8 cellular contexts compared by ENCODE assay signal in genomic region chr11:122843281-122844150, GRCh38. TPM values are rescaled to one million over a fixed set of nuclear protein-coding genes. Genes with fewer than 3 reads are reported as not detected.
DNase-seq lines count a peak whose midpoint lies in the region; ATAC-seq and TF ChIP-seq lines count a peak whose summit lies in the region.

No MANE protein-coding gene starts in this region.

- peak overlapping the region; percentile 96 for H3K27ac Mint-ChIP-seq in activated naive CD8-positive, alpha-beta T cell

- no peaks in the 10 kb centered on the region for H3K9me3 Mint-ChIP-seq in activated naive CD8-positive, alpha-beta T cell (ENCODE audit: low read depth)

- 78 to 81% methylated on average over 10 of the region's 10 CpGs for WGBS in testis, 2 donors

- H3K4me3 Mint-ChIP-seq in activated naive CD8-positive, alpha-beta T cell: peak overlapping the region; percentile 80

- no peak overlapping the region for H3K4me3 ChIP-seq in testis

- H3K36me3 Mint-ChIP-seq in activated naive CD8-positive, alpha-beta T cell: peaks cover 12% of the 10 kb centered on the region

- no peak overlapping the region for H3K27ac ChIP-seq in testis

- H3K27me3 Mint-ChIP-seq in activated naive CD8-positive, alpha-beta T cell: no peaks in the 10 kb centered on the region

- TF ChIP-seq POLR2A in testis (IDR thresholded peaks at IDR 0.05): no peak

- H3K27me3 ChIP-seq in testis: no peaks in the 10 kb centered on the region

- ATAC-seq in GM18858 (IDR thresholded peaks at IDR 0.05; ENCODE audit: unreplicated experiment): no peak
- no peak for ATAC-seq in GM19023 (IDR thresholded peaks at IDR 0.05; ENCODE audit: unreplicated experiment)

- peaks cover 81% of the 10 kb centered on the region for H3K4me1 Mint-ChIP-seq in activated naive CD8-positive, alpha-beta T cell (ENCODE audit: low read depth)

- no peak for TF ChIP-seq CTCF in GM20000 (IDR thresholded peaks at IDR 0.05; ENCODE audit: extremely low read depth, missing control alignments)
- TF ChIP-seq CTCF in testis (IDR thresholded peaks at IDR 0.05): no peak

- intact Hi-C loops in testis (cut with DNase I; ENCODE audit: low total_unique reads): no loop called here

- no peaks in the 10 kb centered on the region for H3K4me1 ChIP-seq in testis

- H3K36me3 ChIP-seq in testis (ENCODE audit: low read depth, missing control alignments): no peaks in the 10 kb centered on the region

- DNase-seq in DMS153 (lab: John Stamatoyannopoulos, UW): peak; percentile 77
- peak; percentile 36 for DNase-seq in GM20000 (ENCODE audit: low spot score)
- DNase-seq in Kasumi-1 (lab: John Stamatoyannopoulos, UW): peak; percentile 19 to 37
- no peak for DNase-seq in KG1 (lab: John Stamatoyannopoulos, UW)
- DNase-seq in testis: no peak

- H3K9me3 ChIP-seq in testis: no peaks in the 10 kb centered on the region

RNA-seq across cellular contexts. Expression of gene CRTAM, which starts 5.2 kb away (rescaled TPM):
- under 1 TPM in 1 of 2 donors, not detected in 1; 0.50 TPM for total RNA-seq in testis
- polyA plus RNA-seq in testis (ENCODE audit: insufficient read depth, low read depth, low replicate concordance): 1.7 TPM

RNA-seq across cellular contexts. Expression of gene JHY, which starts 39.0 kb away (rescaled TPM):
- 10 to 100 TPM; 22.3 to 32.7 TPM for total RNA-seq in testis
- polyA plus RNA-seq in testis (ENCODE audit: insufficient read depth, low read depth, low replicate concordance): 46.3 TPM

Comparison
In these comparisons a context has a peak if more than half of its experiments do, and no peak if none do; other contexts are left out.
1. DNase-seq: peak in DMS153 (single experiment), GM20000 (single experiment) and Kasumi-1 (2 of 2); none in KG1 (single experiment) and testis (single experiment).